In genomic region chr11:93591247-93591898, GRCh38 we compare ENCODE assay signal across 1 cellular context.
TF ChIP-seq lines count a peak whose summit lies in the region.

No MANE protein-coding gene starts in this region.

TF ChIP-seq in GM12878, 131 proteins besides CTCF, POLR2A, EP300 and RAD21 (continued from another document):
- TF ChIP-seq PKNOX1 (IDR thresholded peaks at IDR 0.05) = peak; percentile 43; the same call in 1 of the 2 replicates
- peak; percentile 59 for TF ChIP-seq ZNF384 (IDR thresholded peaks at IDR 0.05; ENCODE audit: borderline replicate concordance, low read depth, low read length)
- TF ChIP-seq RELB (IDR thresholded peaks at IDR 0.05; ENCODE audit: low read depth) = 0 out of 2 replicates have a peak, but pooled peaks have one; percentile 23
